Comparison of ENCODE assay signal across 8 cellular contexts in genomic region chr7:12490105-12490688, GRCh38.
DNase-seq lines count a peak whose midpoint lies in the region; ATAC-seq and TF ChIP-seq lines count a peak whose summit lies in the region.

No MANE protein-coding gene starts in this region.

- DNase-seq in NCI-H2227 (lab: John Stamatoyannopoulos, UW; ENCODE audit: unreplicated experiment) (peak; percentile 36), body of pancreas (no peak), lung microvascular endothelial cell (ENCODE audit: low read depth in 2 of 2) (peak; percentile 28 to 41), islet precursor cell (no peak)
- DNase-seq in effector CD8-positive, alpha-beta T cell (lab: John Stamatoyannopoulos, UW), result no peak

- intact Hi-C loops in body of pancreas (cut with DNase I), result no loop called here

- H3K27ac ChIP-seq in C4-2B (no peak overlapping the region), body of pancreas (no peak overlapping the region)

- ATAC-seq in GM18873 (IDR thresholded peaks at IDR 0.05; ENCODE audit: low FRiP score, unreplicated experiment) (peak; percentile 71), HG03159 (IDR thresholded peaks at IDR 0.05; ENCODE audit: unreplicated experiment) (peak; percentile 80), body of pancreas (no peak)

- no peaks in the 10 kb centered on the region for H3K4me1 ChIP-seq in body of pancreas

- peak; percentile 76 for TF ChIP-seq CTCF in C4-2B (conservative IDR thresholded peaks at IDR 0.05)
- peak; percentile 19 to 52 (median 39) for TF ChIP-seq CTCF in body of pancreas (IDR thresholded peaks at IDR 0.05)

- no peak for TF ChIP-seq POLR2A in body of pancreas (IDR thresholded peaks at IDR 0.05)

- no peak overlapping the region for H3K4me3 ChIP-seq in body of pancreas

- no peaks in the 10 kb centered on the region for H3K9me3 ChIP-seq in body of pancreas

- H3K27me3 ChIP-seq in body of pancreas, result no peaks in the 10 kb centered on the region

- WGBS in body of pancreas, 2 donors, result 11 to 19% methylated on average over 2 of the region's 2 CpGs

- no peaks in the 10 kb centered on the region for H3K36me3 ChIP-seq in body of pancreas (replicated peaks in 1 of 2; ENCODE audit: insufficient read depth in 1 of 2, low read depth in 2 of 2)

Comparison
In these comparisons a context has a peak if more than half of its experiments do, and no peak if none do; other contexts are left out.
1. DNase-seq: peak in NCI-H2227 (single experiment) and lung microvascular endothelial cell (2 of 2); none in body of pancreas (0 of 4), islet precursor cell (single experiment) and effector CD8-positive, alpha-beta T cell (single experiment).